Comparison of ENCODE assay signal across 1 cellular context in the genomic region with DNA sequence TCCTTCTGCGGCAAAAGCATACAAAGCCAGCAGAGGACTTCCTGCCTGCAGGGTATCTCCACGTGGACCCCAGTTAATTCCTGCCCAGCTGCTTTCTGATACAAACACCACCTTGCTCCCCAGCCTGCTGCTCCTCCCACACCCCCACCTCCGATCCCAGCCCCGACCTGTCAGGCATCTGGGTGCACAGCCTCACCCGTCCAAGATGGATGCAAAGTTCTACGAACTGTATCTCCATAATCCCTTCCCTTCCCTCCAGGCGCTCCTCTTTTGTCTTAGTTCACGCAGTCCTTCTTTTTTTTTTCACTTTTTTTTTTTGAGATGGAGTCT.
TF ChIP-seq lines count a peak whose summit lies in the region.

No MANE protein-coding gene starts in this region.

TF ChIP-seq in GM23338, 12 proteins besides CTCF, POLR2A, EP300 and RAD21 (continued from another document):
- TF ChIP-seq, protein P1, sequence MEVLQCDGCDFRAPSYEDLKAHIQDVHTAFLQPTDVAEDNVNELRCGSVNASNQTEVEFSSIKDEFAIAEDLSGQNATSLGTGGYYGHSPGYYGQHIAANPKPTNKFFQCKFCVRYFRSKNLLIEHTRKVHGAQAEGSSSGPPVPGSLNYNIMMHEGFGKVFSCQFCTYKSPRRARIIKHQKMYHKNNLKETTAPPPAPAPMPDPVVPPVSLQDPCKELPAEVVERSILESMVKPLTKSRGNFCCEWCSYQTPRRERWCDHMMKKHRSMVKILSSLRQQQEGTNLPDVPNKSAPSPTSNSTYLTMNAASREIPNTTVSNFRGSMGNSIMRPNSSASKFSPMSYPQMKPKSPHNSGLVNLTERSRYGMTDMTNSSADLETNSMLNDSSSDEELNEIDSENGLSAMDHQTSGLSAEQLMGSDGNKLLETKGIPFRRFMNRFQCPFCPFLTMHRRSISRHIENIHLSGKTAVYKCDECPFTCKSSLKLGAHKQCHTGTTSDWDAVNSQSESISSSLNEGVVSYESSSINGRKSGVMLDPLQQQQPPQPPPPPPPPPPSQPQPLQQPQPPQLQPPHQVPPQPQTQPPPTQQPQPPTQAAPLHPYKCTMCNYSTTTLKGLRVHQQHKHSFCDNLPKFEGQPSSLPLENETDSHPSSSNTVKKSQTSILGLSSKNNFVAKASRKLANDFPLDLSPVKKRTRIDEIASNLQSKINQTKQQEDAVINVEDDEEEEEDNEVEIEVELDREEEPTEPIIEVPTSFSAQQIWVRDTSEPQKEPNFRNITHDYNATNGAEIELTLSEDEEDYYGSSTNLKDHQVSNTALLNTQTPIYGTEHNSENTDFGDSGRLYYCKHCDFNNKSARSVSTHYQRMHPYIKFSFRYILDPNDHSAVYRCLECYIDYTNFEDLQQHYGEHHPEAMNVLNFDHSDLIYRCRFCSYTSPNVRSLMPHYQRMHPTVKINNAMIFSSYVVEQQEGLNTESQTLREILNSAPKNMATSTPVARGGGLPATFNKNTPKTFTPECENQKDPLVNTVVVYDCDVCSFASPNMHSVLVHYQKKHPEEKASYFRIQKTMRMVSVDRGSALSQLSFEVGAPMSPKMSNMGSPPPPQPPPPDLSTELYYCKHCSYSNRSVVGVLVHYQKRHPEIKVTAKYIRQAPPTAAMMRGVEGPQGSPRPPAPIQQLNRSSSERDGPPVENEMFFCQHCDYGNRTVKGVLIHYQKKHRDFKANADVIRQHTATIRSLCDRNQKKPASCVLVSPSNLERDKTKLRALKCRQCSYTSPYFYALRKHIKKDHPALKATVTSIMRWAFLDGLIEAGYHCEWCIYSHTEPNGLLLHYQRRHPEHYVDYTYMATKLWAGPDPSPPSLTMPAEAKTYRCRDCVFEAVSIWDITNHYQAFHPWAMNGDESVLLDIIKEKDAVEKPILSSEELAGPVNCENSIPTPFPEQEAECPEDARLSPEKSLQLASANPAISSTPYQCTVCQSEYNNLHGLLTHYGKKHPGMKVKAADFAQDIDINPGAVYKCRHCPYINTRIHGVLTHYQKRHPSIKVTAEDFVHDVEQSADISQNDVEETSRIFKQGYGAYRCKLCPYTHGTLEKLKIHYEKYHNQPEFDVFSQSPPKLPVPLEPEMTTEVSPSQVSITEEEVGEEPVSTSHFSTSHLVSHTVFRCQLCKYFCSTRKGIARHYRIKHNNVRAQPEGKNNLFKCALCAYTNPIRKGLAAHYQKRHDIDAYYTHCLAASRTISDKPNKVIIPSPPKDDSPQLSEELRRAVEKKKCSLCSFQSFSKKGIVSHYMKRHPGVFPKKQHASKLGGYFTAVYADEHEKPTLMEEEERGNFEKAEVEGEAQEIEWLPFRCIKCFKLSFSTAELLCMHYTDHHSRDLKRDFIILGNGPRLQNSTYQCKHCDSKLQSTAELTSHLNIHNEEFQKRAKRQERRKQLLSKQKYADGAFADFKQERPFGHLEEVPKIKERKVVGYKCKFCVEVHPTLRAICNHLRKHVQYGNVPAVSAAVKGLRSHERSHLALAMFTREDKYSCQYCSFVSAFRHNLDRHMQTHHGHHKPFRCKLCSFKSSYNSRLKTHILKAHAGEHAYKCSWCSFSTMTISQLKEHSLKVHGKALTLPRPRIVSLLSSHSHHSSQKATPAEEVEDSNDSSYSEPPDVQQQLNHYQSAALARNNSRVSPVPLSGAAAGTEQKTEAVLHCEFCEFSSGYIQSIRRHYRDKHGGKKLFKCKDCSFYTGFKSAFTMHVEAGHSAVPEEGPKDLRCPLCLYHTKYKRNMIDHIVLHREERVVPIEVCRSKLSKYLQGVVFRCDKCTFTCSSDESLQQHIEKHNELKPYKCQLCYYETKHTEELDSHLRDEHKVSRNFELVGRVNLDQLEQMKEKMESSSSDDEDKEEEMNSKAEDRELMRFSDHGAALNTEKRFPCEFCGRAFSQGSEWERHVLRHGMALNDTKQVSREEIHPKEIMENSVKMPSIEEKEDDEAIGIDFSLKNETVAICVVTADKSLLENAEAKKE (CRISPR knock-in tag; IDR thresholded peaks at IDR 0.05): no peak
- TF ChIP-seq NANOG (IDR thresholded peaks at IDR 0.05; ENCODE audit: borderline replicate concordance): no peak
- no peak for TF ChIP-seq STAT1 (IDR thresholded peaks at IDR 0.05; ENCODE audit: unreplicated experiment)
- no peak for TF ChIP-seq CREB1 (CRISPR knock-in tag; IDR thresholded peaks at IDR 0.05; ENCODE audit: low read depth)
